In genomic region chr6:138572200-138572875, GRCh38 we compare ENCODE assay signal across 8 cellular contexts.
A peak's percentile ranks its signal among the peaks of the same experiment; 100 is the strongest.
DNase-seq lines count a peak whose midpoint lies in the region; TF ChIP-seq lines count a peak whose summit lies in the region.

No MANE protein-coding gene starts in this region.

- no peak overlapping the region for H3K27ac ChIP-seq in iPS DF 6.9 (ENCODE audit: low read length)
- peak overlapping the region; percentile 52 to 83 (median 70) for H3K27ac ChIP-seq in sigmoid colon

- H3K9me3 ChIP-seq in iPS DF 6.9 (ENCODE audit: control insufficient read depth, insufficient read depth, low read length) (no peaks in the 10 kb centered on the region), sigmoid colon (no peaks in the 10 kb centered on the region)

- no peak for TF ChIP-seq EP300 in sigmoid colon (IDR thresholded peaks at IDR 0.05)

- peak overlapping the region; percentile 47; the same call in 1 of the 2 replicates for H3K4me3 ChIP-seq in iPS DF 6.9 (ENCODE audit: low read length)
- peak overlapping the region; percentile 27 to 53 (median 42) for H3K4me3 ChIP-seq in sigmoid colon

- TF ChIP-seq CTCF in sigmoid colon (IDR thresholded peaks at IDR 0.05): no peak

- peak in 1 of 2 donors; percentile 67 for TF ChIP-seq POLR2A in sigmoid colon (IDR thresholded peaks at IDR 0.05)

- peaks cover 3% of the 10 kb centered on the region; the same call in 1 of the 2 replicates for H3K4me1 ChIP-seq in iPS DF 6.9 (ENCODE audit: control insufficient read depth, insufficient read depth, low read length)
- peaks cover 0 to 21% (median 12%) of the 10 kb centered on the region in 4 donors for H3K4me1 ChIP-seq in sigmoid colon

- DNase-seq in COR-L47 (lab: John Stamatoyannopoulos, UW) (peak; percentile 76), NCI-H1417 (lab: John Stamatoyannopoulos, UW) (peak; percentile 84 to 98 (median 94)), astrocyte of the hippocampus (ENCODE audit: low read depth, low spot score) (peak; percentile 93), iPS DF 6.9 (ENCODE audit: low read depth, low spot score) (peak; percentile 45), sigmoid colon (peak; percentile 88), cortex of kidney (lab: John Stamatoyannopoulos, UW) (no peak), GF-D8 (lab: John Stamatoyannopoulos, UW) (no peak)
- no peak for DNase-seq in central memory CD4-positive, alpha-beta T cell

- intact Hi-C loops in sigmoid colon (cut with DNase I): no loop called here

- H3K27me3 ChIP-seq in iPS DF 6.9 (ENCODE audit: control insufficient read depth, insufficient read depth, low read length): no peaks in the 10 kb centered on the region
- H3K27me3 ChIP-seq in sigmoid colon: no peaks in the 10 kb centered on the region

- WGBS in iPS DF 6.9 (ENCODE audit: insufficient coverage, insufficient read length): no CpG with 5 or more reads among the region's 18 CpGs
- 4 to 11% methylated on average over 18 of the region's 18 CpGs for WGBS in sigmoid colon, 2 donors

- H3K36me3 ChIP-seq in iPS DF 6.9 (ENCODE audit: control insufficient read depth, insufficient read depth, low read length) (no peaks in the 10 kb centered on the region; the same call in 1 of the 2 replicates), sigmoid colon (no peaks in the 10 kb centered on the region)

Comparison
In these comparisons a context has a peak if more than half of its experiments do, and no peak if none do; other contexts are left out.
1. DNase-seq: peak in COR-L47 (single experiment), NCI-H1417 (3 of 3), astrocyte of the hippocampus (single experiment), iPS DF 6.9 (single experiment) and sigmoid colon (single experiment); none in central memory CD4-positive, alpha-beta T cell (single experiment), cortex of kidney (single experiment) and GF-D8 (single experiment).